ENCODE assay signal across 19 cellular contexts in the genomic region with DNA sequence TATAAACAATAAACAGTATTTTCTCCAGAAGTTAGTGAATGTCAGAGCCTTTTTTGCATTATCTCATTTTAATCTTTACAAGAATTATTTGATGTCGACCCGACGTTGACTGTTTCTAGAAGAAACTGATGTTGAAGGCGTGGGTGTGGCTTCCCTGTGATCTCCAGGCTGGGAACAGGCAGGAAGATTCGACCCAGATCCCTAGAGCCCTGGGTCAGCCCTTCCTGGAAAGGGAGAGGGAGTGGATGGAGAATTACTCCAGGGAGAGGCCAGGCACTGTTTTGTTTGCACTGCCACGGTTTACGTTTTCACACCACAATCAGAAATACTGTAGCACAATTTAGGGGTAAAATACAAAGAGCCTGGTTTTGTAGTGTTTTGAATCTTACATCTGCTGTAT.
DNase-seq lines count a peak whose midpoint lies in the region; ATAC-seq and TF ChIP-seq lines count a peak whose summit lies in the region.
"Had no signal": no experiment of that assay in that cellular context is flagged by ENCODE, and none has a peak within 500 bp of the region (broad histone marks: within the 10 kb centered on the region; RNA-seq: fewer than 3 reads in every experiment).

No MANE protein-coding gene starts in this region.

- intact Hi-C loops in right cardiac atrium (cut with DNase I), result no loop called here

- H3K36me3 ChIP-seq in endodermal cell (ENCODE audit: control insufficient read depth, insufficient read depth, low read length), result no peaks in the 10 kb centered on the region
- H3K36me3 ChIP-seq: BLaER1 treated with 17β-estradiol and CSF1 and Interleukin-3, amounts not matched to agents 10 nM and 100 nM had no signal

- H3K9me3 ChIP-seq in endodermal cell (ENCODE audit: control insufficient read depth, low read length) (no peaks in the 10 kb centered on the region), right cardiac atrium (ENCODE audit: control insufficient read depth, low read length) (no peaks in the 10 kb centered on the region)
- H3K9me3 ChIP-seq: A549; BLaER1 treated with 17β-estradiol and CSF1 and Interleukin-3, amounts not matched to agents 10 nM and 100 nM; Caco-2 had no signal

- H3K27ac ChIP-seq in endodermal cell (ENCODE audit: low read depth, low read length) (no peak overlapping the region), right cardiac atrium (ENCODE audit: low read length) (no peak overlapping the region)
- H3K27ac ChIP-seq: 22Rv1; A549; BLaER1 treated with 17β-estradiol and CSF1 and Interleukin-3, amounts not matched to agents 10 nM and 100 nM; C4-2B had no signal

- H3K27me3 ChIP-seq in endodermal cell (ENCODE audit: control insufficient read depth, insufficient read depth, low read length, poor library complexity, severe bottlenecking) (no peaks in the 10 kb centered on the region), right cardiac atrium (ENCODE audit: control insufficient read depth, insufficient read depth) (no peaks in the 10 kb centered on the region)

- no peak for ATAC-seq in right cardiac atrium
- no peak for ATAC-seq in effector memory CD8-positive, alpha-beta T cell (replicated peaks)
- ATAC-seq: A549; CD8-positive, alpha-beta T cell had no signal

- H3K4me1 Mint-ChIP-seq in endodermal cell (peaks cover 4% of the 10 kb centered on the region), osteocyte (ENCODE audit: unreplicated experiment) (peaks cover 15% of the 10 kb centered on the region)
- peaks cover 7 to 9% of the 10 kb centered on the region in 2 donors for H3K4me1 Mint-ChIP-seq in effector memory CD8-positive, alpha-beta T cell (ENCODE audit: low read depth in 2 of 2)

- TF ChIP-seq CTCF in endodermal cell (conservative IDR thresholded peaks at IDR 0.05) (no peak), osteocyte (IDR thresholded peaks at IDR 0.05) (no peak)

- H3K27ac Mint-ChIP-seq in endodermal cell (no peak overlapping the region), osteocyte (ENCODE audit: unreplicated experiment) (no peak overlapping the region)
- H3K27ac Mint-ChIP-seq in effector memory CD8-positive, alpha-beta T cell, result no peak overlapping the region
- H3K27ac Mint-ChIP-seq: B cell; CD4-positive, alpha-beta T cell; CD8-positive, alpha-beta T cell had no signal

- H3K36me3 Mint-ChIP-seq in endodermal cell (ENCODE audit: low read depth) (no peaks in the 10 kb centered on the region), osteocyte (ENCODE audit: unreplicated experiment) (no peaks in the 10 kb centered on the region)
- peaks cover 2% of the 10 kb centered on the region for H3K36me3 Mint-ChIP-seq in effector memory CD8-positive, alpha-beta T cell (ENCODE audit: insufficient read depth)
- H3K36me3 Mint-ChIP-seq: CD8-positive, alpha-beta T cell had no signal

- no peak overlapping the region for H3K9ac ChIP-seq in endodermal cell (ENCODE audit: extremely low read depth, low read length, poor library complexity, severe bottlenecking)
- H3K9ac ChIP-seq: BLaER1 treated with 17β-estradiol and CSF1 and Interleukin-3, amounts not matched to agents 10 nM and 100 nM had no signal

- WGBS in endodermal cell (ENCODE audit: insufficient coverage in 1 of 2, insufficient read length in 1 of 2), 2 experiments, result 74 to 92% methylated on average over 3 to 7 of the region's 7 CpGs
- 37% methylated on average over 7 of the region's 7 CpGs for WGBS in right cardiac atrium

- no peak overlapping the region for H3K4me3 ChIP-seq in endodermal cell (ENCODE audit: low read length)
- H3K4me3 ChIP-seq in right cardiac atrium (ENCODE audit: low read length), result no peak overlapping the region
- H3K4me3 ChIP-seq: A549; BLaER1 treated with 17β-estradiol and CSF1 and Interleukin-3, amounts not matched to agents 10 nM and 100 nM had no signal

- H3K9me3 Mint-ChIP-seq in endodermal cell (no peaks in the 10 kb centered on the region), osteocyte (ENCODE audit: unreplicated experiment) (no peaks in the 10 kb centered on the region)
- no peaks in the 10 kb centered on the region for H3K9me3 Mint-ChIP-seq in effector memory CD8-positive, alpha-beta T cell
- H3K9me3 Mint-ChIP-seq: CD4-positive, alpha-beta T cell; CD8-positive, alpha-beta T cell had no signal

- peak; percentile 5 for DNase-seq in activated CD8-positive, alpha-beta memory T cell treated with anti-CD3 and anti-CD28 coated beads for 24 hours
- DNase-seq in activated CD8-positive, alpha-beta memory T cell treated with anti-CD3 and anti-CD28 coated beads, Interleukin-2, amount 50 U/mL, for 48 hours, result no peak
- DNase-seq in endodermal cell (peak; percentile 44), osteocyte (ENCODE audit: extremely low spot score, unreplicated experiment) (peak; percentile 42), right cardiac atrium (no peak)
- DNase-seq in effector CD4-positive, alpha-beta T cell, result no peak
- DNase-seq in effector memory CD8-positive, alpha-beta T cell, result no peak
- DNase-seq: AML-193; Caco-2; Calu3; CD4-positive, alpha-beta T cell; CD8-positive, alpha-beta T cell; DMS79 treated with DMSO at 0.1 percent for 48 hours; GF-D8 had no signal

- peaks cover under 1% of the 10 kb centered on the region for H3K27me3 Mint-ChIP-seq in endodermal cell (ENCODE audit: insufficient read depth)
- peaks cover 7% of the 10 kb centered on the region for H3K27me3 Mint-ChIP-seq in osteocyte (ENCODE audit: unreplicated experiment)
- H3K27me3 Mint-ChIP-seq in effector memory CD8-positive, alpha-beta T cell, result peaks cover 33 to 36% of the 10 kb centered on the region in 2 donors

- H3K4me3 Mint-ChIP-seq in endodermal cell, result no peak overlapping the region
- no peak overlapping the region for H3K4me3 Mint-ChIP-seq in osteocyte (ENCODE audit: unreplicated experiment)
- no peak overlapping the region for H3K4me3 Mint-ChIP-seq in effector memory CD8-positive, alpha-beta T cell
- H3K4me3 Mint-ChIP-seq: B cell; CD4-positive, alpha-beta T cell; CD8-positive, alpha-beta T cell had no signal

- H3K4me1 ChIP-seq in endodermal cell (ENCODE audit: control insufficient read depth, insufficient read depth, low read length), result peaks cover 4% of the 10 kb centered on the region
- H3K4me1 ChIP-seq in right cardiac atrium (ENCODE audit: control insufficient read depth, insufficient read depth, low read length), result no peaks in the 10 kb centered on the region
- H3K4me1 ChIP-seq: A549, Caco-2 had no signal

Comparison
In these comparisons a context has a peak if more than half of its experiments do, and no peak if none do; other contexts are left out.
1. DNase-seq: peak in activated CD8-positive, alpha-beta memory T cell treated with anti-CD3 and anti-CD28 coated beads for 24 hours (single experiment), endodermal cell (single experiment) and osteocyte (single experiment); none in activated CD8-positive, alpha-beta memory T cell treated with anti-CD3 and anti-CD28 coated beads, Interleukin-2, amount 50 U/mL, for 48 hours (single experiment), right cardiac atrium (0 of 3), effector CD4-positive, alpha-beta T cell (single experiment) and effector memory CD8-positive, alpha-beta T cell (0 of 3).